ENCODE assay signal across 8 cellular contexts in genomic region chr19:34428549-34429285, GRCh38. TPM values are rescaled to one million over a fixed set of nuclear protein-coding genes. Genes with fewer than 3 reads are reported as not detected.
DNase-seq lines count a peak whose midpoint lies in the region; ATAC-seq and TF ChIP-seq lines count a peak whose summit lies in the region.

No MANE protein-coding gene starts in this region.

- TF ChIP-seq CTCF in progenitor cell of endocrine pancreas (IDR thresholded peaks at IDR 0.05; ENCODE audit: unreplicated experiment), result no peak

- peak; percentile 49 for ATAC-seq in HG02623 (IDR thresholded peaks at IDR 0.05; ENCODE audit: unreplicated experiment)
- peak; percentile 59 for ATAC-seq in activated naive CD8-positive, alpha-beta T cell treated with anti-CD3 and anti-CD28 coated beads, Interleukin-2, amount 10 ng/mL, durations not matched to agents 7 days and 5 days (ENCODE audit: low read depth)
- ATAC-seq in left ventricle myocardium superior, result peak; percentile 75
- no peak for ATAC-seq in GM18870 (IDR thresholded peaks at IDR 0.05; ENCODE audit: unreplicated experiment)

- H3K36me3 Mint-ChIP-seq in activated naive CD8-positive, alpha-beta T cell treated with anti-CD3 and anti-CD28 coated beads, Interleukin-2, amount 10 ng/mL, durations not matched to agents 7 days and 5 days, result peaks cover 10% of the 10 kb centered on the region
- peaks cover 9% of the 10 kb centered on the region for H3K36me3 Mint-ChIP-seq in progenitor cell of endocrine pancreas (ENCODE audit: insufficient read depth)

- no peaks in the 10 kb centered on the region for H3K27me3 Mint-ChIP-seq in activated naive CD8-positive, alpha-beta T cell treated with anti-CD3 and anti-CD28 coated beads, Interleukin-2, amount 10 ng/mL, durations not matched to agents 7 days and 5 days
- H3K27me3 Mint-ChIP-seq in progenitor cell of endocrine pancreas, result no peaks in the 10 kb centered on the region

- peak in 2 of 3 experiments; percentile 19 to 20 for DNase-seq in activated CD8-positive, alpha-beta memory T cell treated with anti-CD3 and anti-CD28 coated beads for 48 hours (ENCODE audit: low read depth in 2 of 3, low spot score in 2 of 3)
- no peak for DNase-seq in activated CD8-positive, alpha-beta memory T cell treated with anti-CD3 and anti-CD28 coated beads, Interleukin-2, amount 50 U/mL, for 4 hours
- DNase-seq in NCI-H2227 treated with DMSO at 0.1 percent for 48 hours (lab: John Stamatoyannopoulos, UW) (peak; percentile 51), left ventricle myocardium superior (peak; percentile 65), progenitor cell of endocrine pancreas (ENCODE audit: low spot score, unreplicated experiment) (no peak)
- DNase-seq in activated naive CD8-positive, alpha-beta T cell treated with anti-CD3 and anti-CD28 coated beads, Interleukin-2, amount 10 ng/mL, durations not matched to agents 7 days and 5 days, result no peak

- peak overlapping the region; percentile 93 for H3K27ac Mint-ChIP-seq in activated naive CD8-positive, alpha-beta T cell treated with anti-CD3 and anti-CD28 coated beads, Interleukin-2, amount 10 ng/mL, durations not matched to agents 7 days and 5 days
- H3K27ac Mint-ChIP-seq in progenitor cell of endocrine pancreas, result peak overlapping the region; percentile 96

- POLR2A ChIA-PET in activated naive CD8-positive, alpha-beta T cell treated with anti-CD3 and anti-CD28 coated beads, Interleukin-2, amount 10 ng/mL, durations not matched to agents 7 days and 5 days (lab: Charles Lee), result interaction anchor here (0.6 to 1.4 kb wide), 12 partner anchors 12 to 256 kb away, joined by 3 to 21 read pairs (median 4); partner anchors contain the start of genes GPI, LSM14A, PDCD2L and ZNF302

- peak overlapping the region; percentile 98 for H3K4me3 Mint-ChIP-seq in activated naive CD8-positive, alpha-beta T cell treated with anti-CD3 and anti-CD28 coated beads, Interleukin-2, amount 10 ng/mL, durations not matched to agents 7 days and 5 days
- H3K4me3 Mint-ChIP-seq in progenitor cell of endocrine pancreas (ENCODE audit: low read depth), result peak overlapping the region; percentile 98

- no peaks in the 10 kb centered on the region for H3K9me3 Mint-ChIP-seq in activated naive CD8-positive, alpha-beta T cell treated with anti-CD3 and anti-CD28 coated beads, Interleukin-2, amount 10 ng/mL, durations not matched to agents 7 days and 5 days
- H3K9me3 Mint-ChIP-seq in progenitor cell of endocrine pancreas (ENCODE audit: low read depth), result no peaks in the 10 kb centered on the region

- peaks cover 22% of the 10 kb centered on the region for H3K4me1 Mint-ChIP-seq in activated naive CD8-positive, alpha-beta T cell treated with anti-CD3 and anti-CD28 coated beads, Interleukin-2, amount 10 ng/mL, durations not matched to agents 7 days and 5 days
- peaks cover 16% of the 10 kb centered on the region for H3K4me1 Mint-ChIP-seq in progenitor cell of endocrine pancreas (ENCODE audit: low read depth)

- intact Hi-C loops in left ventricle myocardium superior (cut with micrococcal nuclease), result no loop called here

RNA-seq across cellular contexts. Expression of gene UBA2, which starts 0.5 kb away (rescaled TPM):
- total RNA-seq in activated naive CD8-positive, alpha-beta T cell treated with anti-CD3 and anti-CD28 coated beads, Interleukin-2, amount 10 ng/mL, durations not matched to agents 7 days and 5 days, result 100 to 1,000 TPM; 106 to 113 TPM
- 51.1 TPM for total RNA-seq in left ventricle myocardium superior
- total RNA-seq in progenitor cell of endocrine pancreas, result 111 and 120 TPM in 2 replicates

RNA-seq across cellular contexts. Expression of gene PDCD2L, which starts 24.5 kb away (rescaled TPM):
- 10 to 100 TPM in 1 of 2 experiments, 1 to 10 TPM in 1; 9.4 to 13.3 TPM for total RNA-seq in activated naive CD8-positive, alpha-beta T cell treated with anti-CD3 and anti-CD28 coated beads, Interleukin-2, amount 10 ng/mL, durations not matched to agents 7 days and 5 days
- 8.9 TPM for total RNA-seq in left ventricle myocardium superior
- total RNA-seq in progenitor cell of endocrine pancreas, result 18.1 and 20.1 TPM in 2 replicates

RNA-seq across cellular contexts. Expression of gene WTIP, which starts 52.8 kb away (rescaled TPM):
- under 1 TPM; 0.23 to 0.55 TPM for total RNA-seq in activated naive CD8-positive, alpha-beta T cell treated with anti-CD3 and anti-CD28 coated beads, Interleukin-2, amount 10 ng/mL, durations not matched to agents 7 days and 5 days
- total RNA-seq in left ventricle myocardium superior (26.2 TPM), progenitor cell of endocrine pancreas (23.1 and 24.4 TPM in 2 replicates)

Comparison
In these comparisons a context has a peak if more than half of its experiments do, and no peak if none do; other contexts are left out.
1. DNase-seq: peak in activated CD8-positive, alpha-beta memory T cell treated with anti-CD3 and anti-CD28 coated beads for 48 hours (2 of 3), NCI-H2227 treated with DMSO at 0.1 percent for 48 hours (single experiment) and left ventricle myocardium superior (single experiment); none in activated CD8-positive, alpha-beta memory T cell treated with anti-CD3 and anti-CD28 coated beads, Interleukin-2, amount 50 U/mL, for 4 hours (single experiment), activated naive CD8-positive, alpha-beta T cell treated with anti-CD3 and anti-CD28 coated beads, Interleukin-2, amount 10 ng/mL, durations not matched to agents 7 days and 5 days (single experiment) and progenitor cell of endocrine pancreas (single experiment).
2. RNA of gene WTIP, which starts 52.8 kb away (total RNA-seq): 26.2 TPM in left ventricle myocardium superior (single experiment) and 23.1 to 24.4 TPM in progenitor cell of endocrine pancreas; 0.23 to 0.55 TPM in activated naive CD8-positive, alpha-beta T cell treated with anti-CD3 and anti-CD28 coated beads, Interleukin-2, amount 10 ng/mL, durations not matched to agents 7 days and 5 days; every median in the first group is over 10 times any median in the second.